ENCODE assay signal across 1 cellular context in genomic region chr11:65418431-65418680, GRCh38.
TF ChIP-seq lines count a peak whose summit lies in the region.

No MANE protein-coding gene starts in this region.

TF ChIP-seq in HEK293, 187 proteins besides CTCF, POLR2A, EP300 and RAD21 (continued from another document):
- TF ChIP-seq TSHZ1 (tag by site-specific recombination; IDR thresholded peaks at IDR 0.05; ENCODE audit: borderline replicate concordance) (no peak), ZNF501 (tag by site-specific recombination; IDR thresholded peaks at IDR 0.05) (no peak), ZSCAN23 (tag by site-specific recombination; IDR thresholded peaks at IDR 0.05) (no peak)
